ENCODE assay signal across 8 cellular contexts in the genomic region with DNA sequence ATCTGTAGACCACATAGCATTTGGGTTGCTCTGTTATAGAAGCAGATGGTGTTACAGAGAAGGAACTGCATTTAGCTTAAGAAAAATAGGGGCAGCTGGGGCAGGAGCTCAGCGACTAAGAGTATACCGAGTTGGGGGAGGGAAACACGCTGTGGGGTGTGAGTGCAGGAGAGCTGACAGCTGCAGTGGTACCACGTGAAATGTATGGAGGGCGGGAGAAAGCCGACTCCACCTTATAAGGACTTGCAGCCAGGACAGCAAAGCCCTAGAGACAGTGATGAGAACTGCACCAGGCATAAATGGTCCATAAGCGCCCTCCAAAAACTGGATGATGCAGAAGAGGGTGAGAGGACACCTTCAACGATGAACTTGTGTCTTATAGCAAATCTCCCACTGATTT.
DNase-seq lines count a peak whose midpoint lies in the region; ATAC-seq and TF ChIP-seq lines count a peak whose summit lies in the region.

No MANE protein-coding gene starts in this region.

- peak overlapping the region in 6 of 8 donors; percentile 0 to 97 (median 90) for H3K27ac ChIP-seq in spleen

- no peaks in the 10 kb centered on the region for H3K9me3 ChIP-seq in spleen

- H3K4me3 ChIP-seq in epithelial cell of esophagus (ENCODE audit: low read length), result no peak overlapping the region
- peak overlapping the region in 2 of 8 donors; percentile 5 to 21 for H3K4me3 ChIP-seq in spleen

- DNase-seq in DMS53 treated with DMSO at 0.1 percent for 48 hours (lab: John Stamatoyannopoulos, UW; ENCODE audit: unreplicated experiment) (peak; percentile 52), NOMO-1 (lab: John Stamatoyannopoulos, UW; ENCODE audit: unreplicated experiment in 2 of 2) (peak; percentile 69 to 88), epithelial cell of esophagus (ENCODE audit: low read depth) (no peak), spleen (peak; percentile 83), islet precursor cell (no peak), cerebellum (ENCODE audit: low spot score) (no peak)

- H3K27me3 ChIP-seq in spleen (replicated peaks in 1 of 7), result no peaks in the 10 kb centered on the region

- H3K4me1 ChIP-seq in spleen, result peaks cover 30 to 100% (median 87%) of the 10 kb centered on the region in 6 donors

- peak; percentile 88 for ATAC-seq in GM19397 (IDR thresholded peaks at IDR 0.05; ENCODE audit: unreplicated experiment)
- peak; percentile 76 for ATAC-seq in HG03378 (IDR thresholded peaks at IDR 0.05; ENCODE audit: unreplicated experiment)

- intact Hi-C loops in spleen (cut with DNase I; ENCODE audit: low total_unique reads), result no loop called here

- no peaks in the 10 kb centered on the region for H3K36me3 ChIP-seq in spleen

- TF ChIP-seq CTCF in epithelial cell of esophagus (IDR thresholded peaks at IDR 0.05; ENCODE audit: insufficient read depth, low read depth, low read length, missing control alignments), result peak; percentile 14
- peak in 9 of 11 experiments; percentile 17 to 64 (median 39) for TF ChIP-seq CTCF in spleen (IDR thresholded peaks at IDR 0.05 in 8 of 11, conservative IDR thresholded peaks at IDR 0.05 in 3 of 11)

- TF ChIP-seq POLR2A in spleen (IDR thresholded peaks at IDR 0.05), result no peak

- 38 to 53% (median 44%) methylated on average over 8 of the region's 8 CpGs for WGBS in spleen, 5 donors

Comparison
In these comparisons a context has a peak if more than half of its experiments do, and no peak if none do; other contexts are left out.
1. DNase-seq: peak in DMS53 treated with DMSO at 0.1 percent for 48 hours (single experiment), NOMO-1 (2 of 2) and spleen (single experiment); none in epithelial cell of esophagus (single experiment), islet precursor cell (single experiment) and cerebellum (single experiment).